In genomic region chr13:95222733-95223018, GRCh38 we compare ENCODE assay signal across 17 cellular contexts.
A peak's percentile ranks its signal among the peaks of the same experiment; 100 is the strongest.
DNase-seq lines count a peak whose midpoint lies in the region; ATAC-seq and TF ChIP-seq lines count a peak whose summit lies in the region.
"Had no signal": no experiment of that assay in that cellular context is flagged by ENCODE, and none has a peak within 500 bp of the region (broad histone marks: within the 10 kb centered on the region; RNA-seq: fewer than 3 reads in every experiment).

No MANE protein-coding gene starts in this region.

- H3K27ac ChIP-seq in C4-2B: peak overlapping the region; percentile 52
- H3K27ac ChIP-seq in CD4-positive, alpha-beta T cell (ENCODE audit: low read depth, low read length): no peak overlapping the region
- H3K27ac ChIP-seq: epithelial cell of prostate had no signal

- H3K36me3 Mint-ChIP-seq in CD4-positive, alpha-beta T cell (ENCODE audit: low read depth): peaks cover 8% of the 10 kb centered on the region

- H3K27me3 ChIP-seq in CD4-positive, alpha-beta T cell (ENCODE audit: control insufficient read depth, insufficient read depth, low read length): no peaks in the 10 kb centered on the region

- peaks cover 11% of the 10 kb centered on the region for H3K4me1 Mint-ChIP-seq in CD4-positive, alpha-beta T cell (ENCODE audit: low read depth)

- intact Hi-C loops in CD4-positive, alpha-beta T cell (cut with DNase I, micrococcal nuclease): no loop called here

- H3K9me3 Mint-ChIP-seq in CD4-positive, alpha-beta T cell: no peaks in the 10 kb centered on the region
- H3K9me3 Mint-ChIP-seq: activated CD4-positive, alpha-beta memory T cell treated with anti-CD3 and anti-CD28 coated beads for 36 hours; activated T-cell treated with anti-CD3 and anti-CD28 coated beads, Interleukin-2, amount 50 U/mL, for 72 hours; stimulated activated naive CD8-positive, alpha-beta T cell treated with anti-CD3 and anti-CD28 coated beads, Interleukin-15, Interleukin-2, amounts not matched to agents 100 ng/mL and 50 ng/mL, for 24 hours had no signal

- no peak overlapping the region for H3K27ac Mint-ChIP-seq in CD4-positive, alpha-beta T cell
- H3K27ac Mint-ChIP-seq: activated CD4-positive, alpha-beta memory T cell treated with anti-CD3 and anti-CD28 coated beads for 36 hours; activated T-cell treated with anti-CD3 and anti-CD28 coated beads, Interleukin-2, amount 50 U/mL, for 72 hours; stimulated activated naive CD8-positive, alpha-beta T cell treated with anti-CD3 and anti-CD28 coated beads, Interleukin-15, Interleukin-2, amounts not matched to agents 100 ng/mL and 50 ng/mL, for 24 hours had no signal

- H3K4me3 Mint-ChIP-seq in CD4-positive, alpha-beta T cell: no peak overlapping the region
- H3K4me3 Mint-ChIP-seq: activated CD4-positive, alpha-beta memory T cell treated with anti-CD3 and anti-CD28 coated beads for 36 hours; activated T-cell treated with anti-CD3 and anti-CD28 coated beads, Interleukin-2, amount 50 U/mL, for 72 hours; stimulated activated naive CD8-positive, alpha-beta T cell treated with anti-CD3 and anti-CD28 coated beads, Interleukin-15, Interleukin-2, amounts not matched to agents 100 ng/mL and 50 ng/mL, for 24 hours had no signal

- POLR2A ChIA-PET in CD4-positive, alpha-beta T cell (lab: Charles Lee): interaction anchor here (0.5 kb wide), 1 partner anchor 57 kb away, joined by 3 read pairs; no protein-coding TSS in a partner anchor

- DNase-seq in CD4-positive, alpha-beta T cell: no peak
- no peak for DNase-seq in Kasumi-1 (lab: John Stamatoyannopoulos, UW)
- no peak for DNase-seq in amygdala (lab: John Stamatoyannopoulos, UW)
- DNase-seq in UCSD-AML1 (lab: John Stamatoyannopoulos, UW; ENCODE audit: unreplicated experiment): no peak
- DNase-seq: activated CD4-positive, alpha-beta memory T cell treated with anti-CD3 and anti-CD28 coated beads for 36 hours; activated T-cell treated with anti-CD3 and anti-CD28 coated beads, Interleukin-2, amount 50 U/mL, for 72 hours; NCI-H1092 treated with DMSO at 0.1 percent for 48 hours; NCI-H345; SIG-M5; small intestine; T1000 had no signal

- H3K27me3 Mint-ChIP-seq in CD4-positive, alpha-beta T cell: no peaks in the 10 kb centered on the region
- H3K27me3 Mint-ChIP-seq: activated CD4-positive, alpha-beta memory T cell treated with anti-CD3 and anti-CD28 coated beads for 36 hours; stimulated activated naive CD8-positive, alpha-beta T cell treated with anti-CD3 and anti-CD28 coated beads, Interleukin-15, Interleukin-2, amounts not matched to agents 100 ng/mL and 50 ng/mL, for 24 hours had no signal

- no peak for TF ChIP-seq CTCF in C4-2B (conservative IDR thresholded peaks at IDR 0.05)
- TF ChIP-seq CTCF in CD4-positive, alpha-beta T cell (IDR thresholded peaks at IDR 0.05): no peak

- ATAC-seq in GM19324 (IDR thresholded peaks at IDR 0.05; ENCODE audit: low FRiP score, unreplicated experiment) (peak; percentile 37), HG02798 (IDR thresholded peaks at IDR 0.05; ENCODE audit: poor library complexity, unreplicated experiment) (peak; percentile 48), HG03565 (IDR thresholded peaks at IDR 0.05; ENCODE audit: unreplicated experiment) (peak; percentile 33)
- no peak for ATAC-seq in CD4-positive, alpha-beta T cell (ENCODE audit: poor library complexity)
- ATAC-seq: activated T-cell treated with anti-CD3 and anti-CD28 coated beads, Interleukin-2, amount 50 U/mL, for 72 hours had no signal

- CTCF ChIA-PET in CD4-positive, alpha-beta T cell (lab: Charles Lee): no interaction called here

- H3K9me3 ChIP-seq in CD4-positive, alpha-beta T cell (ENCODE audit: control insufficient read depth, low read length): no peaks in the 10 kb centered on the region
